In genomic region chr5:173204185-173204979, GRCh38 we compare ENCODE assay signal across 8 cellular contexts. TPM values are rescaled to one million over a fixed set of nuclear protein-coding genes. Genes with fewer than 3 reads are reported as not detected.
DNase-seq lines count a peak whose midpoint lies in the region; ATAC-seq, FAIRE-seq and TF ChIP-seq lines count a peak whose summit lies in the region.

No MANE protein-coding gene starts in this region.

- peaks cover 10% of the 10 kb centered on the region for H3K9me3 ChIP-seq in left ventricle myocardium inferior (replicated peaks)

- DNase-seq in left ventricle myocardium inferior: no peak
- DNase-seq in Right ventricle myocardium inferior (ENCODE audit: missing footprints): no peak
- DNase-seq in RCC 7860 (ENCODE audit: low spot score): peak; percentile 33
- DNase-seq in fibroblast of the aortic adventitia (ENCODE audit: low read depth): peak; percentile 51
- DNase-seq in urothelium cell line (ENCODE audit: low spot score): no peak
- DNase-seq in ureter (ENCODE audit: low spot score): no peak
- no peak for DNase-seq in retina

- no peaks in the 10 kb centered on the region for H3K4me1 ChIP-seq in left ventricle myocardium inferior

- FAIRE-seq in RCC 7860 (lab: Jason Lieb, UNC): peak; percentile 76
- peak; percentile 58 for FAIRE-seq in urothelium cell line (lab: Jason Lieb, UNC)

- no peak overlapping the region for H3K27ac ChIP-seq in left ventricle myocardium inferior (replicated peaks)

- H3K4me3 ChIP-seq in left ventricle myocardium inferior: no peak overlapping the region
- H3K4me3 ChIP-seq in fibroblast of the aortic adventitia (ENCODE audit: low read depth, low read length): no peak overlapping the region

- H3K36me3 ChIP-seq in left ventricle myocardium inferior: no peaks in the 10 kb centered on the region

- intact Hi-C loops in left ventricle myocardium inferior (cut with micrococcal nuclease): no loop called here
- intact Hi-C loops in Right ventricle myocardium inferior (cut with DNase I): no loop called here

- H3K27me3 ChIP-seq in left ventricle myocardium inferior (ENCODE audit: low read depth): peaks cover 37% of the 10 kb centered on the region

- peak; percentile 59 for TF ChIP-seq CTCF in left ventricle myocardium inferior (IDR thresholded peaks at IDR 0.05; ENCODE audit: borderline replicate concordance)
- TF ChIP-seq CTCF in fibroblast of the aortic adventitia (IDR thresholded peaks at IDR 0.05; ENCODE audit: insufficient read depth, low read length): peak; percentile 62

- ATAC-seq in Right ventricle myocardium inferior: no peak
- ATAC-seq in GM21367 (IDR thresholded peaks at IDR 0.05; ENCODE audit: unreplicated experiment): no peak

RNA-seq across cellular contexts. Expression of gene NKX2-5, which starts 30.6 kb away (rescaled TPM):
- 248 TPM for total RNA-seq in left ventricle myocardium inferior
- total RNA-seq in Right ventricle myocardium inferior: 261 TPM
- not detected in 2 replicates for total RNA-seq in fibroblast of the aortic adventitia (ENCODE audit: low replicate concordance)
- not detected for total RNA-seq in ureter

Comparison
In these comparisons a context has a peak if more than half of its experiments do, and no peak if none do; other contexts are left out.
1. DNase-seq: peak in RCC 7860 (single experiment) and fibroblast of the aortic adventitia (single experiment); none in left ventricle myocardium inferior (single experiment), Right ventricle myocardium inferior (single experiment), urothelium cell line (single experiment), ureter (single experiment) and retina (single experiment).
2. RNA of gene NKX2-5, which starts 30.6 kb away (total RNA-seq): 261 TPM in Right ventricle myocardium inferior (single experiment) and 248 TPM in left ventricle myocardium inferior (single experiment); not detected in fibroblast of the aortic adventitia and not detected in ureter (single experiment); every median in the first group is over 100 times any median in the second.